Comparison of ENCODE assay signal across 8 cellular contexts in genomic region chr5:14869286-14870164, GRCh38. TPM values are rescaled to one million over a fixed set of nuclear protein-coding genes. Genes with fewer than 3 reads are reported as not detected.
DNase-seq lines count a peak whose midpoint lies in the region; ATAC-seq and TF ChIP-seq lines count a peak whose summit lies in the region.

No MANE protein-coding gene starts in this region.

- H2AK5ac ChIP-seq in mesendoderm (ENCODE audit: low read length): no peak overlapping the region

- H3K79me2 ChIP-seq in mesendoderm (ENCODE audit: control insufficient read depth, insufficient read depth, low read length): no peaks in the 10 kb centered on the region

- no peak overlapping the region for H3K23ac ChIP-seq in mesendoderm (ENCODE audit: low read length)

- H3K56ac ChIP-seq in mesendoderm (ENCODE audit: low read length): no peak overlapping the region

- H3K79me1 ChIP-seq in mesendoderm (ENCODE audit: low read length): no peaks in the 10 kb centered on the region

- WGBS in mesendoderm (ENCODE audit: extremely low coverage, insufficient coverage, low lambda C conversion rate): no CpG with 5 or more reads among the region's 11 CpGs

- peak overlapping the region; percentile 45 for H2BK15ac ChIP-seq in mesendoderm (replicated peaks; ENCODE audit: low read depth)

- H3K18ac ChIP-seq in mesendoderm (ENCODE audit: low read length): no peak overlapping the region

- no peak overlapping the region for H2BK120ac ChIP-seq in mesendoderm (ENCODE audit: low read depth, low read length)

- H2BK5ac ChIP-seq in mesendoderm (ENCODE audit: low read length): no peak overlapping the region

- no peaks in the 10 kb centered on the region for H3K27me3 ChIP-seq in adipocyte (replicated peaks; ENCODE audit: control insufficient read depth, insufficient read depth, low read length)
- peaks cover 7% of the 10 kb centered on the region for H3K27me3 ChIP-seq in mesendoderm (ENCODE audit: insufficient read depth, low read length, poor library complexity)
- no peaks in the 10 kb centered on the region for H3K27me3 ChIP-seq in thoracic aorta (replicated peaks; ENCODE audit: insufficient read depth)

- H3K27ac ChIP-seq in mesendoderm (ENCODE audit: low read depth, low read length): no peak overlapping the region
- peak overlapping the region; percentile 60 to 78 for H3K27ac ChIP-seq in thoracic aorta

- H3K9ac ChIP-seq in adipocyte (ENCODE audit: low read length) (no peak overlapping the region), mesendoderm (ENCODE audit: low read length) (no peak overlapping the region)

- H3K4me2 ChIP-seq in mesendoderm (ENCODE audit: low read length): no peak overlapping the region

- H3K4me3 ChIP-seq in adipocyte (ENCODE audit: low read length) (peak overlapping the region; percentile 88), mesendoderm (ENCODE audit: low read length) (no peak overlapping the region), thoracic aorta (peak overlapping the region; percentile 95)

- no peak overlapping the region for H3K4ac ChIP-seq in mesendoderm (ENCODE audit: low read depth, low read length)

- DNase-seq in activated CD8-positive, alpha-beta memory T cell treated with anti-CD3 and anti-CD28 coated beads, Interleukin-2, amount 50 U/mL, for 4 hours: peak; percentile 20
- DNase-seq in activated CD8-positive, alpha-beta memory T cell treated with anti-CD3 and anti-CD28 coated beads, Interleukin-2, amount 50 U/mL, for 48 hours: no peak
- no peak for DNase-seq in adipocyte (ENCODE audit: low read depth)
- DNase-seq in mesendoderm: no peak
- DNase-seq in thoracic aorta (ENCODE audit: low spot score): no peak
- DNase-seq in activated gamma-delta T cell (lab: John Stamatoyannopoulos, UW): no peak
- no peak for DNase-seq in HPDE6-E6E7 (ENCODE audit: extremely low spot score)
- DNase-seq in NCI-H345 treated with DMSO at 0.1 percent for 48 hours (lab: John Stamatoyannopoulos, UW; ENCODE audit: unreplicated experiment): no peak

- TF ChIP-seq CTCF in thoracic aorta (IDR thresholded peaks at IDR 0.05): no peak

- no peak for ATAC-seq in thoracic aorta (ENCODE audit: insufficient number of reproducible peaks, low FRiP score, low read depth)

- H4K8ac ChIP-seq in mesendoderm (ENCODE audit: low read depth, low read length): no peak overlapping the region

- H3K4me1 ChIP-seq in adipocyte (ENCODE audit: control insufficient read depth, insufficient read depth, low read length): peaks cover 15% of the 10 kb centered on the region
- H3K4me1 ChIP-seq in mesendoderm (ENCODE audit: control insufficient read depth, low read depth, low read length): no peaks in the 10 kb centered on the region
- H3K4me1 ChIP-seq in thoracic aorta (ENCODE audit: control insufficient read depth in 1 of 2, low read depth in 2 of 2): peaks cover 20 to 39% of the 10 kb centered on the region in 2 donors

- H3K36me3 ChIP-seq in adipocyte (ENCODE audit: control insufficient read depth, insufficient read depth, low read length, severe bottlenecking) (no peaks in the 10 kb centered on the region), mesendoderm (ENCODE audit: control insufficient read depth, insufficient read depth, low read length) (no peaks in the 10 kb centered on the region), thoracic aorta (no peaks in the 10 kb centered on the region)

- H3K9me3 ChIP-seq in adipocyte (ENCODE audit: control insufficient read depth, low read length) (no peaks in the 10 kb centered on the region), thoracic aorta (no peaks in the 10 kb centered on the region)

- H4K5ac ChIP-seq in mesendoderm (ENCODE audit: low read length): no peak overlapping the region

RNA-seq across cellular contexts. Expression of gene ANKH, which starts 2.1 kb away (rescaled TPM):
- polyA plus RNA-seq in mesendoderm (2013, experiment 1 of 2): 3.2 TPM
- polyA plus RNA-seq in mesendoderm (2013, experiment 2 of 2): 3.1 TPM
- total RNA-seq in thoracic aorta: 100 to 1,000 TPM; 177 to 205 TPM
